ENCODE assay signal across 18 cellular contexts in the genomic region with DNA sequence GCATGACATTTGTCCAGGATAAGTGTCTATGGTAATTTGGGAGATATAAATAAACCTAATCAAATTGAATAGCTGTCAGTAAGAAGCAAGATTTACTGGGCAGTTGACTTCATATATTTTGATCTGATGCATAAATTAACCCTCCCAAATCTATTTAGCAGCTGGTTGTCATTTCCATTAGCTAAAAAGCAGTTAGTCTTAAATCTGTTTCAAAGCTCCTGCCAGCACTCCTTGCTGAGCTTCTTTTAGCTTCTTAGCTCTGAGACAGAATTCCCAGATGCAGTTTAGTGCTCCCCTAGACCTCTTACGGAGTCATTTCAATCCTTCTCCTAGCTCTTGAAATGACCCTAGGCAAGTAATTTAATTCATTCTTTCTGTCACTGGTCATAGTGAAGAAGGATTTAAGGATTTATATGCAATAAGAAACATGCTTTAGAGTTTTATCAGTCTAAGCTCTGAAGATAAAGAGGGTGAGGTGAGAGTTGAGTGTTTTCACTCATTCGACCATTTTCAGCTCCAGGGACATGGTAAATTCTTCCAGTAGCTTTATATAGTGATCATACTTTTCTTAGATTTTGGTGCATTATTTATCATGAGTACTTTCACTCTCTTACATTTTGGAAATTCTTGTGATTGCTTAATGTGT.
DNase-seq lines count a peak whose midpoint lies in the region; FAIRE-seq and TF ChIP-seq lines count a peak whose summit lies in the region.
"Had no signal": no experiment of that assay in that cellular context is flagged by ENCODE, and none has a peak within 500 bp of the region (broad histone marks: within the 10 kb centered on the region; RNA-seq: fewer than 3 reads in every experiment).

No MANE protein-coding gene starts in this region.

- H3K27me3 Mint-ChIP-seq in endothelial cell (ENCODE audit: unreplicated experiment), result peaks cover 3% of the 10 kb centered on the region
- no peaks in the 10 kb centered on the region for H3K27me3 Mint-ChIP-seq in osteocyte (ENCODE audit: unreplicated experiment)
- H3K27me3 Mint-ChIP-seq in activated T-helper 2 cell treated with anti-CD3 and anti-CD28 coated beads, Interferon-gamma antibody, Interleukin-2, Interleukin-4, amounts not matched to agents 10 μg/mL and 5 μg/mL and 100 μg/mL, durations not matched to agents 14 hours and 24 hours and 36 hours (ENCODE audit: low read depth), result no peaks in the 10 kb centered on the region
- H3K27me3 Mint-ChIP-seq in T-helper 2 cell treated with Interferon-gamma antibody and Interleukin-4, amounts not matched to agents 5 μg/mL and 100 μg/mL, for 36 hours (ENCODE audit: low read depth), result no peaks in the 10 kb centered on the region

- H3K36me3 Mint-ChIP-seq in endothelial cell (ENCODE audit: low read depth, unreplicated experiment) (no peaks in the 10 kb centered on the region), osteocyte (ENCODE audit: unreplicated experiment) (no peaks in the 10 kb centered on the region)
- no peaks in the 10 kb centered on the region for H3K36me3 Mint-ChIP-seq in activated T-helper 2 cell treated with anti-CD3 and anti-CD28 coated beads, Interferon-gamma antibody, Interleukin-2, Interleukin-4, amounts not matched to agents 10 μg/mL and 5 μg/mL and 100 μg/mL, durations not matched to agents 14 hours and 24 hours and 36 hours (ENCODE audit: low read depth)
- peaks cover 4% of the 10 kb centered on the region for H3K36me3 Mint-ChIP-seq in T-helper 2 cell treated with Interferon-gamma antibody and Interleukin-4, amounts not matched to agents 5 μg/mL and 100 μg/mL, for 36 hours (ENCODE audit: low read depth)

- no peaks in the 10 kb centered on the region for H3K9me3 Mint-ChIP-seq in endothelial cell (ENCODE audit: unreplicated experiment)
- H3K9me3 Mint-ChIP-seq in osteocyte (ENCODE audit: unreplicated experiment), result no peaks in the 10 kb centered on the region
- H3K9me3 Mint-ChIP-seq in activated T-helper 2 cell treated with anti-CD3 and anti-CD28 coated beads, Interferon-gamma antibody, Interleukin-2, Interleukin-4, amounts not matched to agents 10 μg/mL and 5 μg/mL and 100 μg/mL, durations not matched to agents 14 hours and 24 hours and 36 hours, result no peaks in the 10 kb centered on the region
- H3K9me3 Mint-ChIP-seq in T-helper 2 cell treated with Interferon-gamma antibody and Interleukin-4, amounts not matched to agents 5 μg/mL and 100 μg/mL, for 36 hours, result no peaks in the 10 kb centered on the region
- H3K9me3 Mint-ChIP-seq: T-helper 1 cell treated with Interleukin-12 subunit alpha and Interleukin-12 subunit beta and Interleukin-4 antibody, amounts not matched to agents 30 μg/mL and 1 μg/mL, for 36 hours had no signal

- TF ChIP-seq POLR2A in H54 (IDR thresholded peaks at IDR 0.05; ENCODE audit: low read depth, low read length), result no peak

- peak; percentile 16 for DNase-seq in EH (ENCODE audit: low read depth)
- peak; percentile 13 for DNase-seq in NCI-H524 treated with DMSO at 0.1 percent for 48 hours (lab: John Stamatoyannopoulos, UW)
- DNase-seq in endothelial cell (ENCODE audit: low spot score), result no peak
- no peak for DNase-seq in osteocyte (ENCODE audit: extremely low spot score, unreplicated experiment)
- DNase-seq in NCI-H2029 (lab: John Stamatoyannopoulos, UW), result no peak
- no peak for DNase-seq in activated T-helper 2 cell treated with anti-CD3 and anti-CD28 coated beads, Interferon-gamma antibody, Interleukin-2, Interleukin-4, amounts not matched to agents 10 μg/mL and 5 μg/mL and 100 μg/mL, durations not matched to agents 14 hours and 24 hours and 36 hours (ENCODE audit: low spot score)
- no peak for DNase-seq in T-helper 2 cell treated with Interferon-gamma antibody and Interleukin-4, amounts not matched to agents 5 μg/mL and 100 μg/mL, for 36 hours (ENCODE audit: low spot score)
- DNase-seq in H54 (ENCODE audit: insufficient read length, low spot score), result no peak
- DNase-seq: amygdala; DMS53; glutamatergic neuron; NCI-H1105 treated with DMSO at 0.1 percent for 48 hours; NCI-H2171; NK-92 treated with Interleukin-12 subunit alpha and Interleukin-12 subunit beta, amount 100 ng/mL, for 24 hours; nucleus accumbens; stimulated activated CD4-positive, alpha-beta T cell treated with anti-CD3 and anti-CD28 coated beads, Interleukin-4, amount 100 ng/mL, for 24 hours had no signal

- no peak overlapping the region for H3K4me3 Mint-ChIP-seq in endothelial cell (ENCODE audit: unreplicated experiment)
- peak overlapping the region; percentile 30 for H3K4me3 Mint-ChIP-seq in osteocyte (ENCODE audit: unreplicated experiment)
- no peak overlapping the region for H3K4me3 Mint-ChIP-seq in activated T-helper 2 cell treated with anti-CD3 and anti-CD28 coated beads, Interferon-gamma antibody, Interleukin-2, Interleukin-4, amounts not matched to agents 10 μg/mL and 5 μg/mL and 100 μg/mL, durations not matched to agents 14 hours and 24 hours and 36 hours (ENCODE audit: low read depth)
- no peak overlapping the region for H3K4me3 Mint-ChIP-seq in T-helper 2 cell treated with Interferon-gamma antibody and Interleukin-4, amounts not matched to agents 5 μg/mL and 100 μg/mL, for 36 hours
- H3K4me3 Mint-ChIP-seq: T-helper 1 cell treated with Interleukin-12 subunit alpha and Interleukin-12 subunit beta and Interleukin-4 antibody, amounts not matched to agents 30 μg/mL and 1 μg/mL, for 36 hours had no signal

- H3K4me1 Mint-ChIP-seq in endothelial cell (ENCODE audit: unreplicated experiment) (peaks cover 60% of the 10 kb centered on the region), osteocyte (ENCODE audit: unreplicated experiment) (peaks cover 41% of the 10 kb centered on the region)
- H3K4me1 Mint-ChIP-seq in activated T-helper 2 cell treated with anti-CD3 and anti-CD28 coated beads, Interferon-gamma antibody, Interleukin-2, Interleukin-4, amounts not matched to agents 10 μg/mL and 5 μg/mL and 100 μg/mL, durations not matched to agents 14 hours and 24 hours and 36 hours (ENCODE audit: low read depth), result peaks cover 20% of the 10 kb centered on the region
- peaks cover 13% of the 10 kb centered on the region for H3K4me1 Mint-ChIP-seq in T-helper 2 cell treated with Interferon-gamma antibody and Interleukin-4, amounts not matched to agents 5 μg/mL and 100 μg/mL, for 36 hours (ENCODE audit: low read depth)

- no peak for FAIRE-seq in H54 (lab: Jason Lieb, UNC)
- FAIRE-seq: colon had no signal

- H3K27ac Mint-ChIP-seq in endothelial cell (ENCODE audit: unreplicated experiment), result peak overlapping the region; percentile 97
- peak overlapping the region; percentile 87 for H3K27ac Mint-ChIP-seq in osteocyte (ENCODE audit: unreplicated experiment)
- no peak overlapping the region for H3K27ac Mint-ChIP-seq in activated T-helper 2 cell treated with anti-CD3 and anti-CD28 coated beads, Interferon-gamma antibody, Interleukin-2, Interleukin-4, amounts not matched to agents 10 μg/mL and 5 μg/mL and 100 μg/mL, durations not matched to agents 14 hours and 24 hours and 36 hours
- no peak overlapping the region for H3K27ac Mint-ChIP-seq in T-helper 2 cell treated with Interferon-gamma antibody and Interleukin-4, amounts not matched to agents 5 μg/mL and 100 μg/mL, for 36 hours
- H3K27ac Mint-ChIP-seq: T-helper 1 cell treated with Interleukin-12 subunit alpha and Interleukin-12 subunit beta and Interleukin-4 antibody, amounts not matched to agents 30 μg/mL and 1 μg/mL, for 36 hours had no signal

- TF ChIP-seq CTCF in endothelial cell (IDR thresholded peaks at IDR 0.05; ENCODE audit: unreplicated experiment), result no peak
- TF ChIP-seq CTCF in osteocyte (IDR thresholded peaks at IDR 0.05), result no peak

- intact Hi-C loops in activated T-helper 2 cell treated with anti-CD3 and anti-CD28 coated beads, Interferon-gamma antibody, Interleukin-2, Interleukin-4, amounts not matched to agents 10 μg/mL and 5 μg/mL and 100 μg/mL, durations not matched to agents 14 hours and 24 hours and 36 hours (cut with micrococcal nuclease), result no loop called here

Comparison
In these comparisons a context has a peak if more than half of its experiments do, and no peak if none do; other contexts are left out.
1. DNase-seq: peak in EH (single experiment) and NCI-H524 treated with DMSO at 0.1 percent for 48 hours (single experiment); none in endothelial cell (single experiment), osteocyte (single experiment), NCI-H2029 (single experiment), activated T-helper 2 cell treated with anti-CD3 and anti-CD28 coated beads, Interferon-gamma antibody, Interleukin-2, Interleukin-4, amounts not matched to agents 10 μg/mL and 5 μg/mL and 100 μg/mL, durations not matched to agents 14 hours and 24 hours and 36 hours (single experiment), T-helper 2 cell treated with Interferon-gamma antibody and Interleukin-4, amounts not matched to agents 5 μg/mL and 100 μg/mL, for 36 hours (single experiment) and H54 (single experiment).
2. H3K27ac Mint-ChIP-seq: peak in endothelial cell (single experiment) and osteocyte (single experiment); none in activated T-helper 2 cell treated with anti-CD3 and anti-CD28 coated beads, Interferon-gamma antibody, Interleukin-2, Interleukin-4, amounts not matched to agents 10 μg/mL and 5 μg/mL and 100 μg/mL, durations not matched to agents 14 hours and 24 hours and 36 hours (single experiment) and T-helper 2 cell treated with Interferon-gamma antibody and Interleukin-4, amounts not matched to agents 5 μg/mL and 100 μg/mL, for 36 hours (single experiment).